ENCODE assay signal across 8 cellular contexts in genomic region chr3:169945313-169945712, GRCh38. TPM values are rescaled to one million over a fixed set of nuclear protein-coding genes. Genes with fewer than 3 reads are reported as not detected.
DNase-seq lines count a peak whose midpoint lies in the region; ATAC-seq, FAIRE-seq and TF ChIP-seq lines count a peak whose summit lies in the region.

No MANE protein-coding gene starts in this region.

- no peak for FAIRE-seq in frontal cortex (lab: Jason Lieb, UNC)

- ATAC-seq in HG02885 (IDR thresholded peaks at IDR 0.05; ENCODE audit: poor library complexity, unreplicated experiment) = peak; percentile 90

- DNase-seq in activated CD8-positive, alpha-beta memory T cell treated with anti-CD3 and anti-CD28 coated beads for 48 hours (ENCODE audit: low read depth in 2 of 3, low spot score in 2 of 3) = peak in 2 of 3 experiments; percentile 4 to 11
- no peak for DNase-seq in activated CD8-positive, alpha-beta memory T cell treated with anti-CD3 and anti-CD28 coated beads for 24 hours
- DNase-seq in glomerular visceral epithelial cell (ENCODE audit: extremely low spot score) (peak; percentile 15), T1000 (lab: John Stamatoyannopoulos, UW) (no peak), frontal cortex (ENCODE audit: low spot score in 2 of 2) (no peak), NCI-H774 (lab: John Stamatoyannopoulos, UW) (no peak)

- peak; percentile 75 for TF ChIP-seq POLR2A in Raji (IDR thresholded peaks at IDR 0.05; ENCODE audit: insufficient read depth, low read depth, low read length)

RNA-seq across cellular contexts. Expression of gene SEC62, which starts 21.3 kb away (rescaled TPM):
- 108 TPM for total RNA-seq in frontal cortex

RNA-seq across cellular contexts. Expression of gene SAMD7, which starts 33.9 kb away (rescaled TPM):
- total RNA-seq in frontal cortex = not detected

Comparison
In these comparisons a context has a peak if more than half of its experiments do, and no peak if none do; other contexts are left out.
1. DNase-seq: peak in activated CD8-positive, alpha-beta memory T cell treated with anti-CD3 and anti-CD28 coated beads for 48 hours (2 of 3) and glomerular visceral epithelial cell (single experiment); none in activated CD8-positive, alpha-beta memory T cell treated with anti-CD3 and anti-CD28 coated beads for 24 hours (single experiment), T1000 (single experiment), frontal cortex (0 of 2) and NCI-H774 (single experiment).